ENCODE assay signal across 33 cellular contexts in the genomic region with DNA sequence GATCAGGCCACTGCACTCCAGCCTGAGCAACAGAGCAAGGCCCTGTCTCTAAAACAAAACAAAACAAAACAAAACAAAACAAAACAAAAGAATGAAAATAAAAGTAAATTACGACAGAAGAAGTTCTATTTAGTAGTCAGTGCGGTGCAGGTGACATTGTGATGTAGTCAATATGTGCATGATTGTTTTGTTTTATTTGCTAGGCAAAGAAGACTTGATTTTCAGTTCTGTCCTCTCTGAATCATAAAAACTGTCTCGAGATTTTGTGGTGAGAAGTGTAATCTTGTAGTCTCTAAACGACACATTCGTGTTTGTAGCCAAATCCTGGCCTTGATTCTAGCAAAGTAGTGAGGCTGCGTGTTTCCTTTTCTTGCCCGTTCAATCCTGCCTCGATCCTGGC. TPM values are rescaled to one million over a fixed set of nuclear protein-coding genes. Genes with fewer than 3 reads are reported as not detected.
DNase-seq lines count a peak whose midpoint lies in the region; ATAC-seq, FAIRE-seq and TF ChIP-seq lines count a peak whose summit lies in the region.
"Had no signal": no experiment of that assay in that cellular context is flagged by ENCODE, and none has a peak within 500 bp of the region (broad histone marks: within the 10 kb centered on the region; RNA-seq: fewer than 3 reads in every experiment).

No MANE protein-coding gene starts in this region.

- no peak overlapping the region for H3K9ac ChIP-seq in keratinocyte (ENCODE audit: control insufficient read depth, extremely low read depth, insufficient read depth, low read length)

- H3K4me3 ChIP-seq in CD4-positive, alpha-beta memory T cell (ENCODE audit: low read length in 2 of 2): no peak overlapping the region
- H3K4me3 ChIP-seq in keratinocyte (ENCODE audit: control insufficient read depth in 2 of 3, extremely low read depth in 1 of 3, insufficient read depth in 2 of 3, low read depth in 1 of 3, low read length in 3 of 3): no peak overlapping the region
- H3K4me3 ChIP-seq: coronary artery, esophagus muscularis mucosa, left ventricle myocardium inferior, PC-9, spleen, thyroid gland had no signal

- H3K9me3 Mint-ChIP-seq in CD4-positive, alpha-beta memory T cell: no peaks in the 10 kb centered on the region
- H3K9me3 Mint-ChIP-seq in activated CD8-positive, alpha-beta T cell treated with anti-CD3 and anti-CD28 coated beads, Interleukin-2, amount 10 ng/mL, durations not matched to agents 7 days and 5 days (ENCODE audit: insufficient read depth): no peaks in the 10 kb centered on the region
- H3K9me3 Mint-ChIP-seq: naive B cell had no signal

- intact Hi-C loops in CD4-positive, alpha-beta memory T cell (cut with micrococcal nuclease): no loop called here

- ATAC-seq in activated CD8-positive, alpha-beta T cell treated with anti-CD3 and anti-CD28 coated beads, Interleukin-2, amount 10 ng/mL, durations not matched to agents 7 days and 5 days: no peak

- H2AFZ ChIP-seq in keratinocyte (ENCODE audit: control insufficient read depth, low read length): no peak overlapping the region
- H2AFZ ChIP-seq: PC-9 had no signal

- DNase-seq in CD4-positive, alpha-beta memory T cell: no peak
- DNase-seq in GM18507 (ENCODE audit: extremely low spot score, insufficient read length, low read depth) (no peak), keratinocyte (ENCODE audit: low read depth, low spot score) (no peak), hypothalamus (lab: John Stamatoyannopoulos, UW) (no peak), NCI-H2171 treated with DMSO at 0.1 percent for 48 hours (lab: John Stamatoyannopoulos, UW) (no peak)
- DNase-seq in activated CD8-positive, alpha-beta T cell treated with anti-CD3 and anti-CD28 coated beads, Interleukin-2, amount 10 ng/mL, durations not matched to agents 7 days and 5 days: no peak
- DNase-seq in stimulated activated CD4-positive, alpha-beta T cell treated with anti-CD3 and anti-CD28 coated beads, Interleukin-2, amount 100 ng/mL, for 24 hours: no peak
- DNase-seq: activated CD4-positive, CD25-positive, alpha-beta regulatory T cell treated with anti-CD3 and anti-CD28 coated beads, Interleukin-2, amount 50 U/mL, for 72 hours; activated gamma-delta T cell; amniotic stem cell; DMS 273 treated with DMSO at 0.1 percent for 48 hours; foreskin melanocyte; IMR-90; left ventricle myocardium inferior; naive B cell; NCI-H1105 treated with DMSO at 0.1 percent for 48 hours; NCI-H2029 treated with DMSO at 0.1 percent for 48 hours; NCI-H524; NK-92 treated with Interleukin-12 subunit alpha and Interleukin-12 subunit beta, amount 100 ng/mL, for 24 hours; PC-9; retina; SHP77 treated with DMSO at 0.1 percent for 48 hours; spleen; stimulated activated CD4-positive, alpha-beta T cell treated with anti-CD3 and anti-CD28 coated beads, Interleukin-4, amount 100 ng/mL, for 1 hour; stimulated activated naive CD4-positive, alpha-beta T cell treated with Interleukin-2 at 50 U/mL for 16 hours; thyroid gland had no signal

- no peaks in the 10 kb centered on the region for H3K27me3 Mint-ChIP-seq in CD4-positive, alpha-beta memory T cell
- H3K27me3 Mint-ChIP-seq in activated CD8-positive, alpha-beta T cell treated with anti-CD3 and anti-CD28 coated beads, Interleukin-2, amount 10 ng/mL, durations not matched to agents 7 days and 5 days (ENCODE audit: low read depth): no peaks in the 10 kb centered on the region
- H3K27me3 Mint-ChIP-seq: naive B cell had no signal

- TF ChIP-seq CTCF in keratinocyte (optimal IDR thresholded peaks at IDR 0.05 in 1 of 3, IDR thresholded peaks at IDR 0.05 in 1 of 3, conservative IDR thresholded peaks at IDR 0.05 in 1 of 3; ENCODE audit: extremely low read depth in 1 of 3, insufficient read depth in 2 of 3, low read length in 3 of 3): no peak

- H3K36me3 Mint-ChIP-seq in CD4-positive, alpha-beta memory T cell: peaks cover 0 to 9% of the 10 kb centered on the region in 2 donors
- H3K36me3 Mint-ChIP-seq in activated CD8-positive, alpha-beta T cell treated with anti-CD3 and anti-CD28 coated beads, Interleukin-2, amount 10 ng/mL, durations not matched to agents 7 days and 5 days (ENCODE audit: low read depth): peaks cover 17% of the 10 kb centered on the region
- H3K36me3 Mint-ChIP-seq: naive B cell had no signal

- no peaks in the 10 kb centered on the region for H3K27me3 ChIP-seq in CD4-positive, alpha-beta memory T cell (ENCODE audit: insufficient read depth, low read length)
- H3K27me3 ChIP-seq in keratinocyte (ENCODE audit: control insufficient read depth, extremely low read depth, insufficient read depth, low read length): no peaks in the 10 kb centered on the region
- H3K27me3 ChIP-seq: esophagus muscularis mucosa, spleen, thyroid gland had no signal

- H3K36me3 ChIP-seq in CD4-positive, alpha-beta memory T cell (ENCODE audit: insufficient read depth, low read length): no peaks in the 10 kb centered on the region
- H3K36me3 ChIP-seq in keratinocyte (ENCODE audit: control insufficient read depth in 2 of 2, extremely low read depth in 1 of 2, insufficient read depth in 2 of 2, low read length in 2 of 2): peaks cover 2 to 5% of the 10 kb centered on the region in 2 experiments
- H3K36me3 ChIP-seq: thyroid gland had no signal

- peaks cover 61% of the 10 kb centered on the region for H3K79me2 ChIP-seq in keratinocyte (ENCODE audit: control insufficient read depth, insufficient read depth, low read length)

- H3K4me1 Mint-ChIP-seq in CD4-positive, alpha-beta memory T cell: peaks cover 21 to 43% (median 35%) of the 10 kb centered on the region in 4 donors
- peaks cover 60% of the 10 kb centered on the region for H3K4me1 Mint-ChIP-seq in activated CD8-positive, alpha-beta T cell treated with anti-CD3 and anti-CD28 coated beads, Interleukin-2, amount 10 ng/mL, durations not matched to agents 7 days and 5 days (ENCODE audit: low read depth)

- H3K27ac Mint-ChIP-seq in CD4-positive, alpha-beta memory T cell: peak overlapping the region in 4 of 7 donors; percentile 21 to 70 (median 48)
- peak overlapping the region; percentile 39 for H3K27ac Mint-ChIP-seq in activated CD8-positive, alpha-beta T cell treated with anti-CD3 and anti-CD28 coated beads, Interleukin-2, amount 10 ng/mL, durations not matched to agents 7 days and 5 days
- H3K27ac Mint-ChIP-seq: naive B cell had no signal

- FAIRE-seq in GM18507 (lab: Jason Lieb, UNC): peak; percentile 44
- peak; percentile 9 for FAIRE-seq in keratinocyte (lab: Jason Lieb, UNC)
- FAIRE-seq: bronchial epithelial cell, TTC549 had no signal

- no peak overlapping the region for H3K4me2 ChIP-seq in keratinocyte (ENCODE audit: control insufficient read depth, extremely low read depth, insufficient read depth, low read depth, low read length)
- H3K4me2 ChIP-seq: PC-9 had no signal

- POLR2A ChIA-PET in CD4-positive, alpha-beta memory T cell (lab: Charles Lee; ENCODE audit: partially characterized antibody): interaction anchor here (1.0 to 1.4 kb wide), 2 partner anchors 12 to 68 kb away, joined by 3 to 4 read pairs; partner anchors contain the start of gene CENPS
- POLR2A ChIA-PET in activated CD8-positive, alpha-beta T cell treated with anti-CD3 and anti-CD28 coated beads, Interleukin-2, amount 10 ng/mL, durations not matched to agents 7 days and 5 days (lab: Charles Lee): no interaction called here

- H3K27ac ChIP-seq in CD4-positive, alpha-beta memory T cell (ENCODE audit: low read depth, low read length): no peak overlapping the region
- no peak overlapping the region for H3K27ac ChIP-seq in keratinocyte (ENCODE audit: control insufficient read depth, insufficient read depth, low read length)
- H3K27ac ChIP-seq: C4-2B, coronary artery, esophagus muscularis mucosa, left ventricle myocardium inferior, PC-9, spleen, thyroid gland had no signal

- dilution Hi-C loops in keratinocyte (cut with MboI; ENCODE audit: extremely low pct_ligation_motif_present, low sequenced_read_pairs): no loop called here

- CTCF ChIA-PET in CD4-positive, alpha-beta memory T cell (lab: Charles Lee; ENCODE audit: partially characterized antibody): interaction anchor here (1.3 to 9.4 kb wide), 5 partner anchors 7 to 368 kb away, joined by 4 to 111 read pairs (median 9); partner anchors contain the start of gene CENPS
- CTCF ChIA-PET in activated CD8-positive, alpha-beta T cell treated with anti-CD3 and anti-CD28 coated beads, Interleukin-2, amount 10 ng/mL, durations not matched to agents 7 days and 5 days (lab: Charles Lee): interaction anchor here (0.7 to 9.2 kb wide), 2 partner anchors 12 to 192 kb away, joined by 3 to 228 read pairs; no protein-coding TSS in a partner anchor

- no peaks in the 10 kb centered on the region for H3K9me1 ChIP-seq in keratinocyte (ENCODE audit: control insufficient read depth, extremely low read depth, insufficient read depth, low read length)

- no peaks in the 10 kb centered on the region for H3K9me3 ChIP-seq in CD4-positive, alpha-beta memory T cell (ENCODE audit: control insufficient read depth in 1 of 2, low read length in 2 of 2)
- H3K9me3 ChIP-seq in keratinocyte (ENCODE audit: control insufficient read depth, low read depth, low read length): no peaks in the 10 kb centered on the region
- H3K9me3 ChIP-seq: esophagus muscularis mucosa, left ventricle myocardium inferior, spleen, thyroid gland had no signal

- H4K20me1 ChIP-seq in keratinocyte (ENCODE audit: control insufficient read depth, extremely low read depth, insufficient read depth, low read length): no peaks in the 10 kb centered on the region

- H3K4me3 Mint-ChIP-seq in CD4-positive, alpha-beta memory T cell: peak overlapping the region in 1 of 8 donors; percentile 39
- no peak overlapping the region for H3K4me3 Mint-ChIP-seq in activated CD8-positive, alpha-beta T cell treated with anti-CD3 and anti-CD28 coated beads, Interleukin-2, amount 10 ng/mL, durations not matched to agents 7 days and 5 days
- H3K4me3 Mint-ChIP-seq: naive B cell had no signal

- peaks cover 26% of the 10 kb centered on the region for H3K4me1 ChIP-seq in CD4-positive, alpha-beta memory T cell (ENCODE audit: insufficient read depth, low read length)
- peaks cover 22% of the 10 kb centered on the region for H3K4me1 ChIP-seq in keratinocyte (ENCODE audit: control insufficient read depth, extremely low read depth, insufficient read depth, low read length)

RNA-seq across cellular contexts. Expression of gene PEX14, which starts 23.5 kb away (rescaled TPM):
- total RNA-seq in CD4-positive, alpha-beta memory T cell: 10 to 100 TPM; 14.5 to 16.1 TPM
- polyA plus RNA-seq in CD4-positive, alpha-beta memory T cell: 1 to 10 TPM; 3.1 to 5.3 TPM
- 10 to 100 TPM; 17.7 to 19.1 TPM for total RNA-seq in activated CD8-positive, alpha-beta T cell treated with anti-CD3 and anti-CD28 coated beads, Interleukin-2, amount 10 ng/mL, durations not matched to agents 7 days and 5 days
- polyA plus RNA-seq in keratinocyte: 7.3 to 19.4 TPM (median 8.4 TPM) in 3 replicates
- 3.3 TPM for polyA plus RNA-seq in keratinocyte (2011; ENCODE audit: low read depth)
- polyA plus RNA-seq in keratinocyte (2011; cell fraction: cytosol; rRNA removed): 7.5 and 15.1 TPM in 2 replicates
- 35.5 and 39.3 TPM in 2 replicates for polyA plus RNA-seq in keratinocyte (2011; cell fraction: nucleus; rRNA removed)
- polyA plus RNA-seq in keratinocyte (2012; ENCODE audit: low replicate concordance): 16.7 and 23.8 TPM in 2 replicates
- polyA minus RNA-seq in keratinocyte: 9.4 to 18.0 TPM (median 10.6 TPM) in 3 replicates
- polyA minus RNA-seq in keratinocyte (2011; cell fraction: cytosol; rRNA and poly(A)+ RNA removed): 14.6 TPM
- polyA minus RNA-seq in keratinocyte (2011; cell fraction: nucleus; rRNA and poly(A)+ RNA removed): 12.5 and 18.2 TPM in 2 replicates

RNA-seq across cellular contexts. Expression of gene DFFA, which starts 25.9 kb away (rescaled TPM):
- total RNA-seq in CD4-positive, alpha-beta memory T cell: 10 to 100 TPM; 22.4 to 25.3 TPM
- 10 to 100 TPM; 15.4 to 30.8 TPM for polyA plus RNA-seq in CD4-positive, alpha-beta memory T cell
- total RNA-seq in activated CD8-positive, alpha-beta T cell treated with anti-CD3 and anti-CD28 coated beads, Interleukin-2, amount 10 ng/mL, durations not matched to agents 7 days and 5 days: 10 to 100 TPM; 38.7 to 39.5 TPM
- 44.4 to 63.1 TPM (median 53.1 TPM) in 3 replicates for polyA plus RNA-seq in keratinocyte
- polyA plus RNA-seq in keratinocyte (2011; ENCODE audit: low read depth): 35.4 TPM
- polyA plus RNA-seq in keratinocyte (2011; cell fraction: cytosol; rRNA removed): 40.6 and 46.4 TPM in 2 replicates
- 31.0 and 31.3 TPM in 2 replicates for polyA plus RNA-seq in keratinocyte (2011; cell fraction: nucleus; rRNA removed)
- polyA plus RNA-seq in keratinocyte (2012; ENCODE audit: low replicate concordance): 18.7 and 58.0 TPM in 2 replicates
- polyA minus RNA-seq in keratinocyte: 55.7 to 77.5 TPM (median 66.3 TPM) in 3 replicates
- polyA minus RNA-seq in keratinocyte (2011; cell fraction: cytosol; rRNA and poly(A)+ RNA removed): 36.6 TPM
- polyA minus RNA-seq in keratinocyte (2011; cell fraction: nucleus; rRNA and poly(A)+ RNA removed): 16.8 and 30.4 TPM in 2 replicates

RNA-seq across cellular contexts. Expression of gene CORT, which starts 48.4 kb away (rescaled TPM):
- total RNA-seq in CD4-positive, alpha-beta memory T cell: not detected
- polyA plus RNA-seq in CD4-positive, alpha-beta memory T cell: not detected
- total RNA-seq in activated CD8-positive, alpha-beta T cell treated with anti-CD3 and anti-CD28 coated beads, Interleukin-2, amount 10 ng/mL, durations not matched to agents 7 days and 5 days: under 1 TPM in 1 of 2 experiments, not detected in 1; 0.95 TPM
- 0.17 TPM in 1 of 3 replicates, not detected in the others for polyA plus RNA-seq in keratinocyte
- polyA plus RNA-seq in keratinocyte (2011; ENCODE audit: low read depth): not detected
- polyA plus RNA-seq in keratinocyte (2011; cell fraction: cytosol; rRNA removed): not detected in 2 replicates
- 0.27 TPM in 1 of 2 replicates, not detected in the other for polyA plus RNA-seq in keratinocyte (2011; cell fraction: nucleus; rRNA removed)
- not detected in 2 replicates for polyA plus RNA-seq in keratinocyte (2012; ENCODE audit: low replicate concordance)
- not detected in 3 replicates for polyA minus RNA-seq in keratinocyte
- polyA minus RNA-seq in keratinocyte (2011; cell fraction: cytosol; rRNA and poly(A)+ RNA removed): not detected
- not detected in 2 replicates for polyA minus RNA-seq in keratinocyte (2011; cell fraction: nucleus; rRNA and poly(A)+ RNA removed)
- total RNA-seq: IMR-90, M059J, mesenteric fat pad had no signal
